In the genomic region with DNA sequence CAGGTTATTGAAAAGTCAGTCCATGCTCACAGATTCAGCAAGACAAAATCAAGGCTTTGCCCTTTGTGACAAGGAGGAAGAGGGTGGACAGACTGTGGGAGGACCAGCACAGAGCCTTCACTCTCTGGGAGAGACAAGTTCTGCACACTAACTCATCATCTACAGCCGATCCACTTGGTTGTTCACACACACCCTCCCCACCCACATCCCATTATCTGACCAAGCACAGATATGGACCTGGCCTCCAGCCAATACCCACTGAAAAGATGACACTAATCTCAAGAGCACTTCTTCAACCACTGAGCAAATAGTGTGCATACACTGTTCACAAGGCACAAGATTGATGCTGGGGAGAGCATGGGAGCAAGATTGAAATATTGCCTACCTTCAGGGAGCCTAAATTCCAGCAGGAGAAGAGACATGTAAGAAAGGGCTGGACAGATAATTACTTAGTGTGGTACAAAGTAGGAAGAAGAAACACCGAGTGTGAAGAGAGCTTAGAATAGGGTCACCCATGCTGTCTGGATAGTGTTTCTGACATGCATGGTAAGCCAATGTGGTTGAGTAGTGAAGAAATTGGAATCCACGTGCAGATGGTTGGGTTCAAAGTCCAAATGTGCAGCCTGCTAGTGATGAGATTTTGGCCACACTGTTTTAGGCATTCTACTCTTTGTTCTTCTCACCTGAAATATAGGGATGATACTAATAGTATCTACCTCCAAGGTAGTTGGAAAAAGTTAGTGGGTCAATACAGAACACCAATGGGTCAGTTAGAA, we compare ENCODE assay signal across 1 cellular context.
A peak's percentile ranks its signal among the peaks of the same experiment; 100 is the strongest.
TF ChIP-seq lines count a peak whose summit lies in the region.

No MANE protein-coding gene starts in this region.

TF ChIP-seq in K562, 482 proteins besides CTCF, POLR2A, EP300 and RAD21:
- TF ChIP-seq, protein P1, sequence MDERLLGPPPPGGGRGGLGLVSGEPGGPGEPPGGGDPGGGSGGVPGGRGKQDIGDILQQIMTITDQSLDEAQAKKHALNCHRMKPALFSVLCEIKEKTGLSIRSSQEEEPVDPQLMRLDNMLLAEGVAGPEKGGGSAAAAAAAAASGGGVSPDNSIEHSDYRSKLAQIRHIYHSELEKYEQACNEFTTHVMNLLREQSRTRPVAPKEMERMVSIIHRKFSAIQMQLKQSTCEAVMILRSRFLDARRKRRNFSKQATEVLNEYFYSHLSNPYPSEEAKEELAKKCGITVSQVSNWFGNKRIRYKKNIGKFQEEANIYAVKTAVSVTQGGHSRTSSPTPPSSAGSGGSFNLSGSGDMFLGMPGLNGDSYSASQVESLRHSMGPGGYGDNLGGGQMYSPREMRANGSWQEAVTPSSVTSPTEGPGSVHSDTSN (CRISPR knock-in tag; IDR thresholded peaks at IDR 0.05; ENCODE audit: low read depth), result peak; percentile 4; the same call in 1 of the 2 replicates
- TF ChIP-seq, protein P1 (tag; conservative IDR thresholded peaks at IDR 0.05; ENCODE audit: low read depth), result no peak
- TF ChIP-seq ZNF589 (CRISPR knock-in tag; IDR thresholded peaks at IDR 0.05; ENCODE audit: low read depth) (no peak), TCF3 (CRISPR knock-in tag; IDR thresholded peaks at IDR 0.05) (0 out of 2 replicates have a peak, but pooled peaks have one; percentile 13), PTRF (tag; IDR thresholded peaks at IDR 0.05) (no peak), ARID1B (IDR thresholded peaks at IDR 0.05) (peak; percentile 47; the same call in 1 of the 2 replicates), HCFC1 (IDR thresholded peaks at IDR 0.05; ENCODE audit: low read depth, low read length) (no peak), TEAD4 (IDR thresholded peaks at IDR 0.05; ENCODE audit: low read length) (peak; percentile 45; the same call in 1 of the 2 replicates), TEAD4 (CRISPR knock-in tag; IDR thresholded peaks at IDR 0.05; ENCODE audit: borderline replicate concordance) (no peak), YBX1 (IDR thresholded peaks at IDR 0.05) (no peak), CTBP1 (IDR thresholded peaks at IDR 0.05; ENCODE audit: borderline replicate concordance) (peak; percentile 90), SOX6 (IDR thresholded peaks at IDR 0.05) (peak; percentile 49; the same call in 1 of the 2 replicates), TAF9B (IDR thresholded peaks at IDR 0.05; ENCODE audit: partially characterized antibody) (no peak), NFIC (IDR thresholded peaks at IDR 0.05) (peak; percentile 89), BRD4 (IDR thresholded peaks at IDR 0.05) (no peak), GTF2A2 (tag; IDR thresholded peaks at IDR 0.05) (no peak), RCOR1 (IDR thresholded peaks at IDR 0.05; ENCODE audit: borderline replicate concordance in 1 of 2, low read depth in 2 of 2, low read length in 2 of 2) (peak in 1 of 2 experiments; percentile 65; a peak in 2 of 4 replicates), HNRNPL (IDR thresholded peaks at IDR 0.05; ENCODE audit: low read depth, low read length) (no peak)
- TF ChIP-seq, protein P2, sequence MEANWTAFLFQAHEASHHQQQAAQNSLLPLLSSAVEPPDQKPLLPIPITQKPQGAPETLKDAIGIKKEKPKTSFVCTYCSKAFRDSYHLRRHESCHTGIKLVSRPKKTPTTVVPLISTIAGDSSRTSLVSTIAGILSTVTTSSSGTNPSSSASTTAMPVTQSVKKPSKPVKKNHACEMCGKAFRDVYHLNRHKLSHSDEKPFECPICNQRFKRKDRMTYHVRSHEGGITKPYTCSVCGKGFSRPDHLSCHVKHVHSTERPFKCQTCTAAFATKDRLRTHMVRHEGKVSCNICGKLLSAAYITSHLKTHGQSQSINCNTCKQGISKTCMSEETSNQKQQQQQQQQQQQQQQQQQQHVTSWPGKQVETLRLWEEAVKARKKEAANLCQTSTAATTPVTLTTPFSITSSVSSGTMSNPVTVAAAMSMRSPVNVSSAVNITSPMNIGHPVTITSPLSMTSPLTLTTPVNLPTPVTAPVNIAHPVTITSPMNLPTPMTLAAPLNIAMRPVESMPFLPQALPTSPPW (CRISPR knock-in tag; IDR thresholded peaks at IDR 0.05), result peak; percentile 34; the same call in 1 of the 2 replicates
- TF ChIP-seq, protein P3, sequence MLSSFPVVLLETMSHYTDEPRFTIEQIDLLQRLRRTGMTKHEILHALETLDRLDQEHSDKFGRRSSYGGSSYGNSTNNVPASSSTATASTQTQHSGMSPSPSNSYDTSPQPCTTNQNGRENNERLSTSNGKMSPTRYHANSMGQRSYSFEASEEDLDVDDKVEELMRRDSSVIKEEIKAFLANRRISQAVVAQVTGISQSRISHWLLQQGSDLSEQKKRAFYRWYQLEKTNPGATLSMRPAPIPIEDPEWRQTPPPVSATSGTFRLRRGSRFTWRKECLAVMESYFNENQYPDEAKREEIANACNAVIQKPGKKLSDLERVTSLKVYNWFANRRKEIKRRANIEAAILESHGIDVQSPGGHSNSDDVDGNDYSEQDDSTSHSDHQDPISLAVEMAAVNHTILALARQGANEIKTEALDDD (IDR thresholded peaks at IDR 0.05), result 0 out of 2 replicates have a peak, but pooled peaks have one; percentile 18
